In the genomic region with DNA sequence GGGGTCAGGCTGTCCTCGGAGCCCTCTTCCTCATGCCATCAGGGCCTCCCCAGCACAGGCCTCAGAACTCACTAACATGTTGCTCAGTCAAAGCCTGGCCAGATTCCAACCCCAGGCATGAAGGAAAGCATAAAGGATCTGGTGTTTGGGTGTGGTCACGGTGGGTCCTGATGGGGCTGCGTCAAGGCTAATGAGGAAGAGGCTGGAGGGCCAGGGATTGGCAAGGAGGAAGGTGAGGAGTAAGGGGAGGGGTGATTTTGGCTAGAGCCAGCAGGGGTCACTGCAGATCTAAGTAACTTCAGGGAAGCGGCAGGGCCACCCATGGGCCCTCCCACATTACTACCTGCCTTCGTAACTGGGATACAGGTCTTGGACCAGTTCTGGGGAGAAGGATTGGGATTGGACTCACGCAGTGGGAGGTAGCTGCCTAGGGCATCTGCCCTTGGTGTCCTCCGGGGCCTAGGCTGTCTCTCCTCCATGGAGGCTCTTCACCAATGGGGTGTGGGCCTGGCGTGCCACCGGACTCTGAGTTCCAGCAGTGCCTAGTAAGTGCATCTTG, we compare ENCODE assay signal across 8 cellular contexts. TPM values are rescaled to one million over a fixed set of nuclear protein-coding genes. Genes with fewer than 3 reads are reported as not detected.
DNase-seq lines count a peak whose midpoint lies in the region; ATAC-seq and TF ChIP-seq lines count a peak whose summit lies in the region.

No MANE protein-coding gene starts in this region.

- TF ChIP-seq CTCF in SK-N-SH (IDR thresholded peaks at IDR 0.05) (peak; percentile 62), spleen (IDR thresholded peaks at IDR 0.05 in 8 of 11, conservative IDR thresholded peaks at IDR 0.05 in 3 of 11) (peak; percentile 32 to 83 (median 74))

- H3K79me2 ChIP-seq in SK-N-SH (ENCODE audit: insufficient read depth): no peaks in the 10 kb centered on the region

- peak; percentile 83 for TF ChIP-seq RAD21 in SK-N-SH (IDR thresholded peaks at IDR 0.05; ENCODE audit: low read length)

- H3K4me1 ChIP-seq in SK-N-SH (ENCODE audit: control insufficient read depth in 1 of 2, insufficient read depth in 2 of 2, low read depth in 1 of 2, low read length in 1 of 2) (peaks cover 0 to 13% of the 10 kb centered on the region in 2 experiments; a peak in 2 of 4 replicates), spleen (peaks cover 13 to 32% (median 23%) of the 10 kb centered on the region in 6 donors)

- CTCF ChIA-PET in SK-N-SH (lab: Yijun Ruan, JAX): interaction anchor here (0.5 to 6.3 kb wide), 26 partner anchors 9 to 359 kb away, joined by 3 to 67 read pairs (median 4); partner anchors contain the start of gene VEGFA

- H3K9me2 ChIP-seq in SK-N-SH: no peaks in the 10 kb centered on the region

- intact Hi-C loops in left cardiac atrium (cut with DNase I) (loop anchor here in 1 of 2 donors (2.0 kb wide), 1 partner anchor 357 kb away; no protein-coding TSS in a partner anchor), spleen (cut with DNase I; ENCODE audit: low total_unique reads) (loop anchor here (5.0 kb wide), 1 partner anchor 353 kb away; no protein-coding TSS in a partner anchor)

- H3K27me3 ChIP-seq in SK-N-SH (ENCODE audit: insufficient read depth): no peaks in the 10 kb centered on the region
- H3K27me3 ChIP-seq in spleen (replicated peaks in 1 of 7): peaks cover 0 to 14% (median 0%) of the 10 kb centered on the region in 7 donors

- ATAC-seq in GM21423 (IDR thresholded peaks at IDR 0.05; ENCODE audit: unreplicated experiment) (peak; percentile 52), left cardiac atrium (peak; percentile 80 to 85)

- peak overlapping the region; percentile 31 for H3K27ac Mint-ChIP-seq in activated naive CD4-positive, alpha-beta T cell treated with anti-CD3 and anti-CD28 coated beads, Interleukin-2, amount 50 U/mL, for 24 hours

- H3K4me1 Mint-ChIP-seq in activated naive CD4-positive, alpha-beta T cell treated with anti-CD3 and anti-CD28 coated beads, Interleukin-2, amount 50 U/mL, for 24 hours: peaks cover 41% of the 10 kb centered on the region

- no peak overlapping the region for H3K9ac ChIP-seq in SK-N-SH

- POLR2A ChIA-PET in SK-N-SH (lab: Yijun Ruan, JAX): no interaction called here

- DNase-seq in D341Med (ENCODE audit: low spot score): peak; percentile 85
- peak; percentile 92 for DNase-seq in KBM-7
- DNase-seq in SK-N-SH: peak; percentile 77
- DNase-seq in left cardiac atrium: peak; percentile 62
- peak; percentile 87 for DNase-seq in spleen
- DNase-seq in putamen (ENCODE audit: low spot score): no peak

- H3K27ac ChIP-seq in SK-N-SH (ENCODE audit: low read depth in 2 of 2, low read length in 1 of 2): no peak overlapping the region
- peak overlapping the region in 6 of 8 donors; percentile 2 to 76 (median 46) for H3K27ac ChIP-seq in spleen

- H3K36me3 ChIP-seq in SK-N-SH (replicated peaks in 1 of 2; ENCODE audit: control insufficient read depth in 1 of 2, insufficient read depth in 2 of 2, low read length in 1 of 2) (no peaks in the 10 kb centered on the region), spleen (no peaks in the 10 kb centered on the region)

- H3K4me2 ChIP-seq in SK-N-SH: no peak overlapping the region

- TF ChIP-seq EP300 in SK-N-SH (IDR thresholded peaks at IDR 0.05; ENCODE audit: borderline replicate concordance in 1 of 2, low read depth in 1 of 2, low read length in 1 of 2): no peak

- in situ Hi-C loops in KBM-7 (cut with MboI; ENCODE audit: low pct_unique_long_range_greater_than_20kb, low sequenced_read_pairs): no loop called here

- H3K36me3 Mint-ChIP-seq in activated naive CD4-positive, alpha-beta T cell treated with anti-CD3 and anti-CD28 coated beads, Interleukin-2, amount 50 U/mL, for 24 hours: no peaks in the 10 kb centered on the region

- H4K20me1 ChIP-seq in SK-N-SH (ENCODE audit: insufficient read depth): no peaks in the 10 kb centered on the region

- H3K9me3 ChIP-seq in SK-N-SH (no peaks in the 10 kb centered on the region), spleen (no peaks in the 10 kb centered on the region)

- H3F3A ChIP-seq in SK-N-SH (replicated peaks; ENCODE audit: insufficient read depth): no peaks in the 10 kb centered on the region

- no peak overlapping the region; a peak in 1 of 4 replicates for H3K4me3 ChIP-seq in SK-N-SH (ENCODE audit: low read depth in 2 of 2, low read length in 1 of 2)
- peak overlapping the region in 1 of 8 donors; percentile 2 for H3K4me3 ChIP-seq in spleen

- H3K4me3 Mint-ChIP-seq in activated naive CD4-positive, alpha-beta T cell treated with anti-CD3 and anti-CD28 coated beads, Interleukin-2, amount 50 U/mL, for 24 hours: no peak overlapping the region

- no peak for TF ChIP-seq POLR2A in spleen (IDR thresholded peaks at IDR 0.05)

- no peaks in the 10 kb centered on the region for H3K27me3 Mint-ChIP-seq in activated naive CD4-positive, alpha-beta T cell treated with anti-CD3 and anti-CD28 coated beads, Interleukin-2, amount 50 U/mL, for 24 hours

- no peaks in the 10 kb centered on the region for H3K9me3 Mint-ChIP-seq in activated naive CD4-positive, alpha-beta T cell treated with anti-CD3 and anti-CD28 coated beads, Interleukin-2, amount 50 U/mL, for 24 hours

- H2AFZ ChIP-seq in SK-N-SH (ENCODE audit: low read depth): no peak overlapping the region

- WGBS in SK-N-SH (ENCODE audit: low lambda C conversion rate): 64% methylated on average over 8 of the region's 9 CpGs
- WGBS in spleen, 5 donors: 41 to 47% (median 44%) methylated on average over 9 of the region's 9 CpGs

TF ChIP-seq in SK-N-SH, 30 proteins besides CTCF, POLR2A, EP300 and RAD21:
- no peak for TF ChIP-seq EZH2phosphoT487 (IDR thresholded peaks at IDR 0.05; ENCODE audit: borderline replicate concordance, low read depth)
- TF ChIP-seq NFIC (IDR thresholded peaks at IDR 0.05; ENCODE audit: borderline replicate concordance): no peak
- no peak for TF ChIP-seq MXI1 (IDR thresholded peaks at IDR 0.05; ENCODE audit: low read depth, low read length)
- peak; percentile 65 for TF ChIP-seq SMC3 (IDR thresholded peaks at IDR 0.05; ENCODE audit: low read depth, low read length)
- no peak for TF ChIP-seq GATA2 (CRISPR knock-in tag; IDR thresholded peaks at IDR 0.05)
- TF ChIP-seq POLR2AphosphoS5 (IDR thresholded peaks at IDR 0.05; ENCODE audit: low read depth, low read length): no peak

RNA-seq across cellular contexts. Expression of gene MRPS18A, which starts 36.2 kb away (rescaled TPM):
- polyA plus RNA-seq in SK-N-SH (2012; rRNA removed) (56.9 and 57.0 TPM in 2 replicates), spleen (10 to 100 TPM; 28.0 to 48.6 (median 34.3) TPM)
- 31.9 and 44.3 TPM in 2 replicates for polyA plus RNA-seq in SK-N-SH (2012; cell fraction: cytosol; rRNA removed)
- polyA plus RNA-seq in SK-N-SH (2012; cell fraction: nucleus; rRNA removed): 33.1 and 37.4 TPM in 2 replicates
- total RNA-seq in left cardiac atrium (10 to 100 TPM; 34.8 to 36.5 TPM), spleen (10 to 100 TPM; 29.8 to 37.6 (median 30.9) TPM)

RNA-seq across cellular contexts. Expression of gene VEGFA, which starts 46.2 kb away (rescaled TPM):
- polyA plus RNA-seq in SK-N-SH (2012; rRNA removed): 81.0 and 130 TPM in 2 replicates
- 42.6 and 66.6 TPM in 2 replicates for polyA plus RNA-seq in SK-N-SH (2012; cell fraction: cytosol; rRNA removed)
- polyA plus RNA-seq in SK-N-SH (2012; cell fraction: nucleus; rRNA removed): 412 and 501 TPM in 2 replicates
- 100 to 1,000 TPM; 168 to 212 TPM for total RNA-seq in left cardiac atrium
- 100 to 1,000 TPM; 112 to 486 (median 203) TPM for total RNA-seq in spleen
- 10 to 100 TPM; 31.0 to 56.6 (median 36.0) TPM for polyA plus RNA-seq in spleen

Comparison
In these comparisons a context has a peak if more than half of its experiments do, and no peak if none do; other contexts are left out.
1. H3K27ac ChIP-seq: peak in spleen (6 of 8); none in SK-N-SH (0 of 2).